ENCODE assay signal across 33 cellular contexts in the genomic region with DNA sequence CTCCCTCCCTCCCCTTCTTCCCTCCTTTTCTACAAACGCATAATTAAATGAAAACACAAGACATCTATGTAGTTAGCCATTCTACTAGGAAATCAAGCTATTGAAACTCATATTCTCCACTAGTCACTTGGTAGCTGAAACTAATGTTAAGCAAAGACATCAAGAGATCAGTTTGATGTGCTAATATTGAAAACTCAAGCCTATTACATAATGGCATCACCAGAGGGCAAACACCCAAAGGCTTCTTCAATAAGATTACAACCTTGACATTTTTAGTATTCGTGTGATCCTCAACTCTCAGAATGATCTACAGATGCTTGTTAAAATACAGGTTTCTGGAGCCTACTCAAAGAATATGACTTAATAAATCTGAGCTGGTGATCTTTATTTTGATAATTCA. TPM values are rescaled to one million over a fixed set of nuclear protein-coding genes. Genes with fewer than 3 reads are reported as not detected.
"Had no signal": no experiment of that assay in that cellular context is flagged by ENCODE, and none has a peak within 500 bp of the region (broad histone marks: within the 10 kb centered on the region; RNA-seq: fewer than 3 reads in every experiment).

No MANE protein-coding gene starts in this region.

- H3K36me3 ChIP-seq: adrenal gland, brain microvascular endothelial cell, breast epithelium had no signal

- H3K9me3 ChIP-seq: adrenal gland, body of pancreas, breast epithelium had no signal

- H3K27ac ChIP-seq: adrenal gland, body of pancreas, brain microvascular endothelial cell, breast epithelium, VCaP had no signal

- H3K27me3 ChIP-seq: adrenal gland, body of pancreas, brain microvascular endothelial cell, breast epithelium had no signal

- DNase-seq: activated B cell treated with CpG ODN at 0.5 μM for 24 hours; activated CD4-positive, alpha-beta memory T cell treated with anti-CD3 and anti-CD28 coated beads for 36 hours; activated CD4-positive, alpha-beta T cell treated with anti-CD3 and anti-CD28 coated beads for 4 hours; activated CD4-positive, alpha-beta T cell treated with anti-CD3 and anti-CD28 coated beads, Interleukin-2, amount 10 ng/mL, durations not matched to agents 24 days and 14 days; activated CD4-positive, alpha-beta T cell treated with anti-CD3 and anti-CD28 coated beads, Interleukin-2, amount 50 U/mL, for 1 hour; activated CD4-positive, alpha-beta T cell treated with anti-CD3 and anti-CD28 coated beads, Interleukin-2, amount 50 U/mL, for 4 hours; activated CD4-positive, CD25-positive, alpha-beta regulatory T cell treated with anti-CD3 and anti-CD28 coated beads, Interleukin-2, amount 50 U/mL, for 72 hours; activated CD8-positive, alpha-beta memory T cell treated with anti-CD3 and anti-CD28 coated beads, Interleukin-2, amount 50 U/mL, for 4 hours; activated CD8-positive, alpha-beta T cell treated with anti-CD3 and anti-CD28 coated beads for 36 hours; activated effector memory CD4-positive, alpha-beta T cell treated with anti-CD3 and anti-CD28 coated beads, Interleukin-2, amount 50 U/mL, for 16 hours; activated gamma-delta T cell treated with Interleukin-2 at 50 U/mL for 16 hours; activated naive CD4-positive, alpha-beta T cell; activated naive CD4-positive, alpha-beta T cell treated with anti-CD3 and anti-CD28 coated beads for 36 hours; activated naive CD4-positive, alpha-beta T cell treated with anti-CD3 and anti-CD28 coated beads, Interleukin-2, amount 50 U/mL, for 16 hours; activated naive CD8-positive, alpha-beta T cell treated with anti-CD3 and anti-CD28 coated beads for 36 hours; activated T-cell treated with anti-CD3 and anti-CD28 coated beads for 4 hours; activated T-cell treated with anti-CD3 and anti-CD28 coated beads, Interleukin-2, amount 50 U/mL, for 1 hour; activated T-cell treated with anti-CD3 and anti-CD28 coated beads, Interleukin-2, amount 50 U/mL, for 4 hours; activated T-cell treated with anti-CD3 and anti-CD28 coated beads, Interleukin-2, amount 50 U/mL, for 72 hours; adrenal gland; amniotic stem cell; aorta; body of pancreas; brain microvascular endothelial cell; central memory CD4-positive, alpha-beta T cell; T-helper 2 cell; T-helper 9 cell had no signal

- H3K4me1 ChIP-seq: adrenal gland, body of pancreas, breast epithelium had no signal

- ATAC-seq: activated CD8-positive, alpha-beta T cell treated with anti-CD3 and anti-CD28 coated beads for 36 hours; activated naive CD4-positive, alpha-beta T cell treated with anti-CD3 and anti-CD28 coated beads, Interleukin-2, amount 50 U/mL, for 72 hours; activated T-cell treated with anti-CD3 and anti-CD28 coated beads, Interleukin-2, amount 50 U/mL, for 4 hours; activated T-cell treated with anti-CD3 and anti-CD28 coated beads, Interleukin-2, amount 50 U/mL, for 72 hours; activated T-helper 17 cell treated with anti-CD3 and anti-CD28 coated beads, Interleukin-2, amount 50 U/mL, for 72 hours; body of pancreas had no signal

- FAIRE-seq: astrocyte, TTC549 had no signal

- H3K4me3 ChIP-seq: adrenal gland, body of pancreas, breast epithelium had no signal

RNA-seq across cellular contexts. Expression of gene GUCY1A1, which starts 6.2 kb away (rescaled TPM):
- total RNA-seq: activated CD4-positive, alpha-beta memory T cell treated with anti-CD3 and anti-CD28 coated beads for 36 hours; activated CD4-positive, alpha-beta T cell treated with anti-CD3 and anti-CD28 coated beads, Interleukin-2, amount 10 ng/mL, durations not matched to agents 24 days and 14 days; activated naive CD4-positive, alpha-beta T cell treated with anti-CD3 and anti-CD28 coated beads, Interleukin-2, amount 50 U/mL, for 72 hours; activated T-helper 17 cell treated with anti-CD3 and anti-CD28 coated beads, Interleukin-2, amount 50 U/mL, for 72 hours had no signal
